1 cellular context compared by ENCODE assay signal in the genomic region with DNA sequence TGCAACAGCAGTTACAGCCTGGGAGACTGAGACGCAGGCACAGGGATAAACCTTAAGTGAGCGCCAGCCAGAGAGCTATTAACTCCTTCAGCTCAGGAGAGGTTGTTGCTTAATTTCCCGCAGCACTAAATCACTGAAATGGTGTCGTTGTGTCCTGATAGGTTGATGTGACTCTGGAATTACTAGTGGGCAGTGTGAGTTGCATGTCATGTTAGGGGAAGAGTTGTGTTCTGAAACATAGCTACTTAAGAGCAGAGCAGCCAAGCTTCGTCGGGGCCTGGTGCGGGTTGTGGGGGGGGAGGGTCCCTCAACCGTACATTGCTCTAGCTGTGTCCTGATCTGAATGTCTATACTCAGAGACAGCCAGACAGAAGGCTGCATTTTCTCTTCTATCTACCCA.
TF ChIP-seq lines count a peak whose summit lies in the region.

No MANE protein-coding gene starts in this region.

TF ChIP-seq in GM23338, 12 proteins besides CTCF, POLR2A, EP300 and RAD21 (continued from another document):
- TF ChIP-seq, protein P1, sequence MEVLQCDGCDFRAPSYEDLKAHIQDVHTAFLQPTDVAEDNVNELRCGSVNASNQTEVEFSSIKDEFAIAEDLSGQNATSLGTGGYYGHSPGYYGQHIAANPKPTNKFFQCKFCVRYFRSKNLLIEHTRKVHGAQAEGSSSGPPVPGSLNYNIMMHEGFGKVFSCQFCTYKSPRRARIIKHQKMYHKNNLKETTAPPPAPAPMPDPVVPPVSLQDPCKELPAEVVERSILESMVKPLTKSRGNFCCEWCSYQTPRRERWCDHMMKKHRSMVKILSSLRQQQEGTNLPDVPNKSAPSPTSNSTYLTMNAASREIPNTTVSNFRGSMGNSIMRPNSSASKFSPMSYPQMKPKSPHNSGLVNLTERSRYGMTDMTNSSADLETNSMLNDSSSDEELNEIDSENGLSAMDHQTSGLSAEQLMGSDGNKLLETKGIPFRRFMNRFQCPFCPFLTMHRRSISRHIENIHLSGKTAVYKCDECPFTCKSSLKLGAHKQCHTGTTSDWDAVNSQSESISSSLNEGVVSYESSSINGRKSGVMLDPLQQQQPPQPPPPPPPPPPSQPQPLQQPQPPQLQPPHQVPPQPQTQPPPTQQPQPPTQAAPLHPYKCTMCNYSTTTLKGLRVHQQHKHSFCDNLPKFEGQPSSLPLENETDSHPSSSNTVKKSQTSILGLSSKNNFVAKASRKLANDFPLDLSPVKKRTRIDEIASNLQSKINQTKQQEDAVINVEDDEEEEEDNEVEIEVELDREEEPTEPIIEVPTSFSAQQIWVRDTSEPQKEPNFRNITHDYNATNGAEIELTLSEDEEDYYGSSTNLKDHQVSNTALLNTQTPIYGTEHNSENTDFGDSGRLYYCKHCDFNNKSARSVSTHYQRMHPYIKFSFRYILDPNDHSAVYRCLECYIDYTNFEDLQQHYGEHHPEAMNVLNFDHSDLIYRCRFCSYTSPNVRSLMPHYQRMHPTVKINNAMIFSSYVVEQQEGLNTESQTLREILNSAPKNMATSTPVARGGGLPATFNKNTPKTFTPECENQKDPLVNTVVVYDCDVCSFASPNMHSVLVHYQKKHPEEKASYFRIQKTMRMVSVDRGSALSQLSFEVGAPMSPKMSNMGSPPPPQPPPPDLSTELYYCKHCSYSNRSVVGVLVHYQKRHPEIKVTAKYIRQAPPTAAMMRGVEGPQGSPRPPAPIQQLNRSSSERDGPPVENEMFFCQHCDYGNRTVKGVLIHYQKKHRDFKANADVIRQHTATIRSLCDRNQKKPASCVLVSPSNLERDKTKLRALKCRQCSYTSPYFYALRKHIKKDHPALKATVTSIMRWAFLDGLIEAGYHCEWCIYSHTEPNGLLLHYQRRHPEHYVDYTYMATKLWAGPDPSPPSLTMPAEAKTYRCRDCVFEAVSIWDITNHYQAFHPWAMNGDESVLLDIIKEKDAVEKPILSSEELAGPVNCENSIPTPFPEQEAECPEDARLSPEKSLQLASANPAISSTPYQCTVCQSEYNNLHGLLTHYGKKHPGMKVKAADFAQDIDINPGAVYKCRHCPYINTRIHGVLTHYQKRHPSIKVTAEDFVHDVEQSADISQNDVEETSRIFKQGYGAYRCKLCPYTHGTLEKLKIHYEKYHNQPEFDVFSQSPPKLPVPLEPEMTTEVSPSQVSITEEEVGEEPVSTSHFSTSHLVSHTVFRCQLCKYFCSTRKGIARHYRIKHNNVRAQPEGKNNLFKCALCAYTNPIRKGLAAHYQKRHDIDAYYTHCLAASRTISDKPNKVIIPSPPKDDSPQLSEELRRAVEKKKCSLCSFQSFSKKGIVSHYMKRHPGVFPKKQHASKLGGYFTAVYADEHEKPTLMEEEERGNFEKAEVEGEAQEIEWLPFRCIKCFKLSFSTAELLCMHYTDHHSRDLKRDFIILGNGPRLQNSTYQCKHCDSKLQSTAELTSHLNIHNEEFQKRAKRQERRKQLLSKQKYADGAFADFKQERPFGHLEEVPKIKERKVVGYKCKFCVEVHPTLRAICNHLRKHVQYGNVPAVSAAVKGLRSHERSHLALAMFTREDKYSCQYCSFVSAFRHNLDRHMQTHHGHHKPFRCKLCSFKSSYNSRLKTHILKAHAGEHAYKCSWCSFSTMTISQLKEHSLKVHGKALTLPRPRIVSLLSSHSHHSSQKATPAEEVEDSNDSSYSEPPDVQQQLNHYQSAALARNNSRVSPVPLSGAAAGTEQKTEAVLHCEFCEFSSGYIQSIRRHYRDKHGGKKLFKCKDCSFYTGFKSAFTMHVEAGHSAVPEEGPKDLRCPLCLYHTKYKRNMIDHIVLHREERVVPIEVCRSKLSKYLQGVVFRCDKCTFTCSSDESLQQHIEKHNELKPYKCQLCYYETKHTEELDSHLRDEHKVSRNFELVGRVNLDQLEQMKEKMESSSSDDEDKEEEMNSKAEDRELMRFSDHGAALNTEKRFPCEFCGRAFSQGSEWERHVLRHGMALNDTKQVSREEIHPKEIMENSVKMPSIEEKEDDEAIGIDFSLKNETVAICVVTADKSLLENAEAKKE (CRISPR knock-in tag; IDR thresholded peaks at IDR 0.05): no peak
- TF ChIP-seq ZNF114 (CRISPR knock-in tag; IDR thresholded peaks at IDR 0.05) (no peak), ZNF331 (CRISPR knock-in tag; IDR thresholded peaks at IDR 0.05; ENCODE audit: low read depth) (no peak), EZH2phosphoT487 (IDR thresholded peaks at IDR 0.05; ENCODE audit: unreplicated experiment) (no peak), STAT1 (IDR thresholded peaks at IDR 0.05; ENCODE audit: unreplicated experiment) (no peak), NANOG (IDR thresholded peaks at IDR 0.05; ENCODE audit: borderline replicate concordance) (no peak)
